Comparison of ENCODE assay signal across 6 cellular contexts in the genomic region with DNA sequence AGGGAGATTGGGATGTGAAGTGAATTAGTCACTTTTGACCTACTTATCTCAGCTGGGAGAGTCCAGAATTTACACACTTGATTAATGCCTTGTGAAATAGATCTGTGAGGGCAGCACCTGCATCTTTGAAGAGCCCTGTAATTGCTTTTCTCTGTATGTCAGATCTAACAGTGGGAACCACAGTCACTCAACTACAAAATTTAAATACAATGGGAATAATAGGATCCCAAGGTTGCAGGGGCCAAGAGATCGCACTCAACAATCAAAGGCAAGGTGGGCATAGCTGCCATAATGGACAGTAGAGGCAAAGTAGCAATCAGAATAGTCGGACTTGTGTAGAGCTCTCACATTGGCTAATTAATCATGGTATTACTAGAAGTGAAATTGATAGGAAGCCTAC.
"Had no signal": no experiment of that assay in that cellular context is flagged by ENCODE, and none has a peak within 500 bp of the region (broad histone marks: within the 10 kb centered on the region; RNA-seq: fewer than 3 reads in every experiment).

No MANE protein-coding gene starts in this region.

- H3K27ac ChIP-seq: HL-60, KMS-11 had no signal

- DNase-seq: IMR-90, KBM-7, KG1 had no signal

- H3K4me3 ChIP-seq: K562 had no signal
